In genomic region chr16:87815567-87815966, GRCh38 we compare ENCODE assay signal across 1 cellular context.
TF ChIP-seq lines count a peak whose summit lies in the region.

No MANE protein-coding gene starts in this region.

TF ChIP-seq in HepG2, 621 proteins besides CTCF, POLR2A, EP300 and RAD21 (continued from another document and continues in another):
- TF ChIP-seq HDAC2 (CRISPR knock-in tag; IDR thresholded peaks at IDR 0.05) = peak; percentile 62; the same call in 1 of the 2 replicates
- peak; percentile 70 for TF ChIP-seq PHF21A (CRISPR knock-in tag; IDR thresholded peaks at IDR 0.05)
- TF ChIP-seq ZNF546 (CRISPR knock-in tag; conservative IDR thresholded peaks at IDR 0.05) = 0 out of 2 replicates have a peak, but pooled peaks have one; percentile 16
- TF ChIP-seq RARA (CRISPR knock-in tag; IDR thresholded peaks at IDR 0.05) = peak; percentile 43
- 0 out of 2 replicates have a peak, but pooled peaks have one; percentile 7 for TF ChIP-seq HHEX (CRISPR knock-in tag; IDR thresholded peaks at IDR 0.05)
- peak; percentile 65 to 66; a peak in 2 of 4 replicates for TF ChIP-seq HMGXB4 (CRISPR knock-in tag; IDR thresholded peaks at IDR 0.05; ENCODE audit: borderline replicate concordance in 1 of 2, low read depth in 1 of 2)
- peak; percentile 68; the same call in 1 of the 2 replicates for TF ChIP-seq KDM5B (CRISPR knock-in tag; IDR thresholded peaks at IDR 0.05; ENCODE audit: borderline replicate concordance)
- TF ChIP-seq ZFP90 (CRISPR knock-in tag; IDR thresholded peaks at IDR 0.05; ENCODE audit: borderline replicate concordance) = no peak
- no peak for TF ChIP-seq ZNF713 (CRISPR knock-in tag; IDR thresholded peaks at IDR 0.05)
- 0 out of 2 replicates have a peak, but pooled peaks have one; percentile 59 for TF ChIP-seq IKZF5 (CRISPR knock-in tag; IDR thresholded peaks at IDR 0.05)
- TF ChIP-seq GZF1 (CRISPR knock-in tag; IDR thresholded peaks at IDR 0.05) = no peak
- TF ChIP-seq ISL2 (CRISPR knock-in tag; IDR thresholded peaks at IDR 0.05) = 0 out of 2 replicates have a peak, but pooled peaks have one; percentile 12
- peak; percentile 62; the same call in 1 of the 2 replicates for TF ChIP-seq ZNF160 (CRISPR knock-in tag; IDR thresholded peaks at IDR 0.05)
- 0 out of 2 replicates have a peak, but pooled peaks have one; percentile 43 for TF ChIP-seq YEATS4 (CRISPR knock-in tag; IDR thresholded peaks at IDR 0.05; ENCODE audit: borderline replicate concordance)
- TF ChIP-seq RXRB (CRISPR knock-in tag; IDR thresholded peaks at IDR 0.05; ENCODE audit: borderline replicate concordance) = peak; percentile 74
- TF ChIP-seq ZBTB7A (CRISPR knock-in tag; IDR thresholded peaks at IDR 0.05) = peak; percentile 82
- 0 out of 2 replicates have a peak, but pooled peaks have one; percentile 32 for TF ChIP-seq MIXL1 (CRISPR knock-in tag; IDR thresholded peaks at IDR 0.05)
- TF ChIP-seq PREB (CRISPR knock-in tag; IDR thresholded peaks at IDR 0.05) = no peak
- peak; percentile 82; the same call in 1 of the 2 replicates for TF ChIP-seq ZNF232 (CRISPR knock-in tag; IDR thresholded peaks at IDR 0.05; ENCODE audit: borderline replicate concordance)
- peak; percentile 58; the same call in 1 of the 2 replicates for TF ChIP-seq FOXA3 (CRISPR knock-in tag; IDR thresholded peaks at IDR 0.05)
- peak; percentile 40; the same call in 1 of the 2 replicates for TF ChIP-seq UBTF (CRISPR knock-in tag; IDR thresholded peaks at IDR 0.05)
- TF ChIP-seq ZNF629 (CRISPR knock-in tag; conservative IDR thresholded peaks at IDR 0.05) = 0 out of 2 replicates have a peak, but pooled peaks have one; percentile 17
- peak; percentile 59; the same call in 1 of the 2 replicates for TF ChIP-seq MEIS2 (CRISPR knock-in tag; IDR thresholded peaks at IDR 0.05)
- TF ChIP-seq REL (CRISPR knock-in tag; conservative IDR thresholded peaks at IDR 0.05) = no peak
- TF ChIP-seq HNF4G (IDR thresholded peaks at IDR 0.05; ENCODE audit: borderline replicate concordance, low read depth, low read length) = 0 out of 2 replicates have a peak, but pooled peaks have one; percentile 21
- TF ChIP-seq HNF4G (CRISPR knock-in tag; IDR thresholded peaks at IDR 0.05; ENCODE audit: borderline replicate concordance, low read depth) = no peak
- TF ChIP-seq NR2F2 (IDR thresholded peaks at IDR 0.05; ENCODE audit: borderline replicate concordance, low read depth) = 0 out of 2 replicates have a peak, but pooled peaks have one; percentile 11
- TF ChIP-seq ARID3A (IDR thresholded peaks at IDR 0.05; ENCODE audit: low read depth, low read length) = no peak
- 0 out of 2 replicates have a peak, but pooled peaks have one; percentile 69 for TF ChIP-seq ZFP91 (CRISPR knock-in tag; IDR thresholded peaks at IDR 0.05; ENCODE audit: borderline replicate concordance)
- TF ChIP-seq MAZ (IDR thresholded peaks at IDR 0.05; ENCODE audit: borderline replicate concordance, low read depth, low read length) = no peak
- TF ChIP-seq MAZ (CRISPR knock-in tag; IDR thresholded peaks at IDR 0.05; ENCODE audit: low read depth) = peak; percentile 43; the same call in 1 of the 2 replicates
- peak; percentile 30; the same call in 1 of the 2 replicates for TF ChIP-seq CCDC6 (CRISPR knock-in tag; IDR thresholded peaks at IDR 0.05)
- peak; percentile 43; the same call in 1 of the 2 replicates for TF ChIP-seq ZNF777 (CRISPR knock-in tag; IDR thresholded peaks at IDR 0.05)
- TF ChIP-seq ZFP37 (CRISPR knock-in tag; IDR thresholded peaks at IDR 0.05; ENCODE audit: borderline replicate concordance) = 0 out of 2 replicates have a peak, but pooled peaks have one; percentile 72
- TF ChIP-seq RFXANK (CRISPR knock-in tag; IDR thresholded peaks at IDR 0.05) = no peak
- TF ChIP-seq ZNF768 (CRISPR knock-in tag; IDR thresholded peaks at IDR 0.05) = peak; percentile 69; the same call in 1 of the 2 replicates
- TF ChIP-seq MYC (CRISPR knock-in tag; IDR thresholded peaks at IDR 0.05; ENCODE audit: borderline replicate concordance) = peak; percentile 71; the same call in 1 of the 2 replicates
- peak; percentile 72; the same call in 1 of the 2 replicates for TF ChIP-seq ZNF788 (CRISPR knock-in tag; IDR thresholded peaks at IDR 0.05; ENCODE audit: borderline replicate concordance)
- TF ChIP-seq ZGPAT (CRISPR knock-in tag; IDR thresholded peaks at IDR 0.05) = peak; percentile 53; the same call in 1 of the 2 replicates
- TF ChIP-seq ZKSCAN8 (CRISPR knock-in tag; IDR thresholded peaks at IDR 0.05; ENCODE audit: borderline replicate concordance) = peak; percentile 26; the same call in 1 of the 2 replicates
- TF ChIP-seq ZC3H13 (CRISPR knock-in tag; IDR thresholded peaks at IDR 0.05) = peak; percentile 45; the same call in 1 of the 2 replicates
- TF ChIP-seq ZNF296 (CRISPR knock-in tag; conservative IDR thresholded peaks at IDR 0.05) = peak; percentile 91; the same call in 1 of the 2 replicates
- TF ChIP-seq SOX13 (IDR thresholded peaks at IDR 0.05) = no peak
- TF ChIP-seq SOX13 (CRISPR knock-in tag; conservative IDR thresholded peaks at IDR 0.05 in 1 of 2, IDR thresholded peaks at IDR 0.05 in 1 of 2) = peak in 1 of 2 experiments; percentile 57; a peak in 2 of 4 replicates
- peak; percentile 49; the same call in 1 of the 2 replicates for TF ChIP-seq DNMT1 (CRISPR knock-in tag; IDR thresholded peaks at IDR 0.05)
- TF ChIP-seq ZNF292 (CRISPR knock-in tag; IDR thresholded peaks at IDR 0.05; ENCODE audit: borderline replicate concordance, low read depth) = peak; percentile 85; the same call in 1 of the 2 replicates
- TF ChIP-seq ZNF720 (CRISPR knock-in tag; IDR thresholded peaks at IDR 0.05) = no peak
- no peak for TF ChIP-seq ZNF749 (CRISPR knock-in tag; IDR thresholded peaks at IDR 0.05; ENCODE audit: borderline replicate concordance)
- TF ChIP-seq NFKB2 (CRISPR knock-in tag; IDR thresholded peaks at IDR 0.05; ENCODE audit: borderline replicate concordance) = peak; percentile 55; the same call in 1 of the 2 replicates
- TF ChIP-seq CSRNP2 (CRISPR knock-in tag; conservative IDR thresholded peaks at IDR 0.05; ENCODE audit: low read depth) = no peak
- TF ChIP-seq ZNF644 (CRISPR knock-in tag; IDR thresholded peaks at IDR 0.05; ENCODE audit: low read depth) = 0 out of 2 replicates have a peak, but pooled peaks have one; percentile 41
- 0 out of 2 replicates have a peak, but pooled peaks have one; percentile 64 for TF ChIP-seq KAT7 (CRISPR knock-in tag; IDR thresholded peaks at IDR 0.05; ENCODE audit: borderline replicate concordance)
- TF ChIP-seq CBX5 (CRISPR knock-in tag; IDR thresholded peaks at IDR 0.05; ENCODE audit: borderline replicate concordance) = peak; percentile 25; the same call in 1 of the 2 replicates
